8 cellular contexts compared by ENCODE assay signal in the genomic region with DNA sequence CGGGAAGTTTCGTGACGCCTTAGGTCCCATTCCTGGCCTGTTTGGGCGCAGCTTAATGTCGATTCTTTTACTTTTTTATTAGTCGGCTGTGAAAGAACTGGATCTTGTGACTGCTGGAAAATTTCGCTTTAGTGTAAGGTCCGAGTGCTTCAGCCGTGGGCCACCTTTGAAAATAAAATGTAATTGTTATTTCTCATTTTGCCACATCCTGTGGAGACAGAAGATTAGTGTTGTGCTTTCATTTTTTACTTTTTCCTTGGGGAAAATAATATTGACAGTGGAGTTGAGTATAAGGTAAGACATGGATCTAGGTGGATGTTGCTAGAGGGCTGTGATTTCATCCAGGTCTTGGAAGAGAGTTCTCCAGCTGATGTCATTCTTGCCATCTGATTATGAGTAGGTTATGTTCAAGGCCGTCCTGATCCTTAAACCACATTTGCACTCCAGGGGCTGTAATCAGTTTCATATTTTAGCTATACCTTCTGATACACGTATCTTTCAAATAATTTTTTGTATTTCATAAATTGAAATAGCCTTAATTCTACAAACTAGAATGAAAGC. TPM values are rescaled to one million over a fixed set of nuclear protein-coding genes. Genes with fewer than 3 reads are reported as not detected.
DNase-seq lines count a peak whose midpoint lies in the region; ATAC-seq, FAIRE-seq and TF ChIP-seq lines count a peak whose summit lies in the region.

No MANE protein-coding gene starts in this region.

- H3K27ac ChIP-seq in pancreas: peak overlapping the region; percentile 73 to 91 (median 88)

- intact Hi-C loops in pancreas (cut with DNase I): no loop called here

- no peak for FAIRE-seq in pancreas (lab: Jason Lieb, UNC)

- H3K4me1 ChIP-seq in pancreas: peaks cover 9 to 25% (median 18%) of the 10 kb centered on the region in 3 donors

- 0 to 1% methylated on average over 11 of the region's 11 CpGs for WGBS in pancreas, 2 donors

- ATAC-seq in SK-N-SH treated with all-trans-retinoic acid at 6 μM for 48 hours (peak; percentile 8), pancreas (peak; percentile 15 to 44 (median 27)), HG02798 (IDR thresholded peaks at IDR 0.05; ENCODE audit: poor library complexity, unreplicated experiment) (no peak)

- TF ChIP-seq CTCF in GM12865 (IDR thresholded peaks at IDR 0.05; ENCODE audit: insufficient read depth, low read depth, low read length, missing control alignments): no peak
- TF ChIP-seq CTCF in pancreas (IDR thresholded peaks at IDR 0.05): no peak

- H3K36me3 ChIP-seq in pancreas: no peaks in the 10 kb centered on the region

- no peaks in the 10 kb centered on the region for H3K9me3 ChIP-seq in pancreas

- H3K4me3 ChIP-seq in GM12865 (ENCODE audit: low read depth, low read length) (peak overlapping the region; percentile 87), pancreas (peak overlapping the region; percentile 63 to 82 (median 74))

- H3K27me3 ChIP-seq in pancreas: no peaks in the 10 kb centered on the region

- DNase-seq in GM12865 (ENCODE audit: low read depth): no peak
- peak; percentile 8 for DNase-seq in fibroblast of gingiva (ENCODE audit: low read depth)
- no peak for DNase-seq in pancreas
- no peak for DNase-seq in NCI-H345 treated with DMSO at 0.1 percent for 48 hours (lab: John Stamatoyannopoulos, UW; ENCODE audit: unreplicated experiment)
- DNase-seq in NCI-H748 treated with DMSO at 0.1 percent for 48 hours (lab: John Stamatoyannopoulos, UW): no peak
- no peak for DNase-seq in Kasumi-1 (lab: John Stamatoyannopoulos, UW)

TF ChIP-seq in SK-N-SH treated with all-trans-retinoic acid at 6 μM for 48 hours, 23 proteins besides CTCF, POLR2A, EP300 and RAD21:
- TF ChIP-seq, protein P1, sequence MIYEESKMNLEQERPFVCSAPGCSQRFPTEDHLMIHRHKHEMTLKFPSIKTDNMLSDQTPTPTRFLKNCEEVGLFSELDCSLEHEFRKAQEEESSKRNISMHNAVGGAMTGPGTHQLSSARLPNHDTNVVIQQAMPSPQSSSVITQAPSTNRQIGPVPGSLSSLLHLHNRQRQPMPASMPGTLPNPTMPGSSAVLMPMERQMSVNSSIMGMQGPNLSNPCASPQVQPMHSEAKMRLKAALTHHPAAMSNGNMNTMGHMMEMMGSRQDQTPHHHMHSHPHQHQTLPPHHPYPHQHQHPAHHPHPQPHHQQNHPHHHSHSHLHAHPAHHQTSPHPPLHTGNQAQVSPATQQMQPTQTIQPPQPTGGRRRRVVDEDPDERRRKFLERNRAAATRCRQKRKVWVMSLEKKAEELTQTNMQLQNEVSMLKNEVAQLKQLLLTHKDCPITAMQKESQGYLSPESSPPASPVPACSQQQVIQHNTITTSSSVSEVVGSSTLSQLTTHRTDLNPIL (CRISPR knock-in tag; IDR thresholded peaks at IDR 0.05; ENCODE audit: low read depth): no peak
- TF ChIP-seq ZNF8 (CRISPR knock-in tag; IDR thresholded peaks at IDR 0.05) (no peak), PPARA (CRISPR knock-in tag; IDR thresholded peaks at IDR 0.05; ENCODE audit: borderline replicate concordance) (no peak), ZNF565 (CRISPR knock-in tag; conservative IDR thresholded peaks at IDR 0.05; ENCODE audit: low read depth) (no peak), RARB (CRISPR knock-in tag; IDR thresholded peaks at IDR 0.05) (no peak), ESRRG (CRISPR knock-in tag; IDR thresholded peaks at IDR 0.05) (no peak), TOX (CRISPR knock-in tag; IDR thresholded peaks at IDR 0.05; ENCODE audit: borderline replicate concordance) (no peak), SNAI2 (CRISPR knock-in tag; IDR thresholded peaks at IDR 0.05) (no peak), ISL1 (CRISPR knock-in tag; IDR thresholded peaks at IDR 0.05) (no peak), ZC3H10 (CRISPR knock-in tag; IDR thresholded peaks at IDR 0.05) (no peak), OSR1 (CRISPR knock-in tag; IDR thresholded peaks at IDR 0.05) (no peak), TSHZ2 (CRISPR knock-in tag; IDR thresholded peaks at IDR 0.05) (no peak), CSDC2 (CRISPR knock-in tag; IDR thresholded peaks at IDR 0.05) (no peak)
- TF ChIP-seq, protein P2, sequence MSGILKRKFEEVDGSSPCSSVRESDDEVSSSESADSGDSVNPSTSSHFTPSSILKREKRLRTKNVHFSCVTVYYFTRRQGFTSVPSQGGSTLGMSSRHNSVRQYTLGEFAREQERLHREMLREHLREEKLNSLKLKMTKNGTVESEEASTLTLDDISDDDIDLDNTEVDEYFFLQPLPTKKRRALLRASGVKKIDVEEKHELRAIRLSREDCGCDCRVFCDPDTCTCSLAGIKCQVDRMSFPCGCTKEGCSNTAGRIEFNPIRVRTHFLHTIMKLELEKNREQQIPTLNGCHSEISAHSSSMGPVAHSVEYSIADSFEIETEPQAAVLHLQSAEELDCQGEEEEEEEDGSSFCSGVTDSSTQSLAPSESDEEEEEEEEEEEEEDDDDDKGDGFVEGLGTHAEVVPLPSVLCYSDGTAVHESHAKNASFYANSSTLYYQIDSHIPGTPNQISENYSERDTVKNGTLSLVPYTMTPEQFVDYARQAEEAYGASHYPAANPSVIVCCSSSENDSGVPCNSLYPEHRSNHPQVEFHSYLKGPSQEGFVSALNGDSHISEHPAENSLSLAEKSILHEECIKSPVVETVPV (CRISPR knock-in tag; IDR thresholded peaks at IDR 0.05): no peak
TF ChIP-seq in SK-N-SH treated with all-trans-retinoic acid at 6 μM for 48 hours: peak in this region for 0.

RNA-seq across cellular contexts. Expression of gene RAB18, which starts 0.9 kb away (rescaled TPM):
- total RNA-seq in pancreas: 10 to 100 TPM; 37.6 to 57.7 (median 45.3) TPM
- 10 to 100 TPM in 1 of 2 donors, 1 to 10 TPM in 1; 7.5 to 20.9 TPM for polyA plus RNA-seq in pancreas
